In the genomic region with DNA sequence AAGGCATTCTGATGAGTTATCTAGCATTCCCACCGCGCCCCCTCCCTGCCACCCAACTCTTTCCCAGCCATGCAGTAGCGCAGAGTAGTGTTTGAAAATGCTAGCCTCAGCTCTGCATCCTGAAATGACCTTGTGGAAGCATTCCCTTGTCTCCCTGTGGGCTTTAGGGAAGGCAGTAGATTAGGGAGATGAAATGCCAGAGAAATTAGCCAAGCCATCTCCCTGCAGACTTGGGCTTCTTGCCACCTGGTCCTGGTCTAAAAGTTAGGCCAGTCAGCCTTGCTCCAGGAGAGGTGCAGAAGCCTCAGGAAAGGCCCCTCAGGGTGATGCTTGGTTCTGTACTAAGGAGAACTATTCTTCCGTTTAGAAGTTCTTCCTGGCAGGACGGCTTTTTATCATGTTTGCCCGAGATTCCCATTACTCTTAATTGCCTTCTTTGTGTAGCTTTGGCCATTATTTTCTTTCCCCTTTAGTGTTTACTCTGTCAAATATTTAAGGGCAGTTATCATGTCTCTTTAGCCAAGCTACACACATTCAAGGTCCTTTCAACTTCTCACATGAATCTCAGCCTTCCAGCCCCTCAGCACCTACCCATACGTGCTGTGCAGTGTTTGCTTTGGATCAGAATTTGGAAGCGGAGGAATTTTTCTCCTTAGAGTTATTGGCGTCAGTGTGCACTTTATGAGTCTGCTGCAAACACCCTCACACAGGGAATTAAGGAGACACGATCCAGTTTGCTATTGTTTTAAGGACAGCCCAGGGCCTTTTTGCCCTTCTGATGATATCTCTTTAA, we compare ENCODE assay signal across 24 cellular contexts.
DNase-seq lines count a peak whose midpoint lies in the region; ATAC-seq and TF ChIP-seq lines count a peak whose summit lies in the region.
"Had no signal": no experiment of that assay in that cellular context is flagged by ENCODE, and none has a peak within 500 bp of the region (broad histone marks: within the 10 kb centered on the region; RNA-seq: fewer than 3 reads in every experiment).

No MANE protein-coding gene starts in this region.

- H3K36me3 ChIP-seq in right atrium auricular region: no peaks in the 10 kb centered on the region
- H3K36me3 ChIP-seq: BLaER1, cardiac muscle cell had no signal

- intact Hi-C loops in Right ventricle myocardium superior (cut with DNase I): no loop called here

- TF ChIP-seq CTCF in right atrium auricular region (IDR thresholded peaks at IDR 0.05): no peak

- POLR2A ChIA-PET in naive thymus-derived CD8-positive, alpha-beta T cell (lab: Charles Lee): no interaction called here

- no peak overlapping the region for H3K4me3 ChIP-seq in right atrium auricular region
- H3K4me3 ChIP-seq: BLaER1, cardiac muscle cell had no signal

- peaks cover 0 to 5% (median 0%) of the 10 kb centered on the region in 9 donors for H3K9me3 Mint-ChIP-seq in naive thymus-derived CD8-positive, alpha-beta T cell
- H3K9me3 Mint-ChIP-seq: activated naive CD4-positive, alpha-beta T cell treated with anti-CD3 and anti-CD28 coated beads, Interleukin-2, amount 10 ng/mL, durations not matched to agents 7 days and 5 days; dendritic cell treated with granulocyte-macrophage colony-stimulating factor and Interleukin-4, amounts not matched to agents 40 ng/mL and 50 ng/mL, for 4 days had no signal

- H3K27me3 Mint-ChIP-seq in naive thymus-derived CD8-positive, alpha-beta T cell: peaks cover 0 to 14% (median 3%) of the 10 kb centered on the region in 5 donors
- H3K27me3 Mint-ChIP-seq: activated naive CD4-positive, alpha-beta T cell treated with anti-CD3 and anti-CD28 coated beads, Interleukin-2, amount 10 ng/mL, durations not matched to agents 7 days and 5 days; dendritic cell treated with granulocyte-macrophage colony-stimulating factor and Interleukin-4, amounts not matched to agents 40 ng/mL and 50 ng/mL, for 4 days had no signal

- H3K27ac Mint-ChIP-seq in naive thymus-derived CD8-positive, alpha-beta T cell: no peak overlapping the region
- H3K27ac Mint-ChIP-seq: activated naive CD4-positive, alpha-beta T cell treated with anti-CD3 and anti-CD28 coated beads, Interleukin-2, amount 10 ng/mL, durations not matched to agents 7 days and 5 days; activated T-cell treated with anti-CD3 and anti-CD28 coated beads, Interleukin-2, amount 50 U/mL, for 72 hours; dendritic cell treated with granulocyte-macrophage colony-stimulating factor and Interleukin-4, amounts not matched to agents 40 ng/mL and 50 ng/mL, for 4 days; natural killer cell had no signal

- no peaks in the 10 kb centered on the region for H3K9me3 ChIP-seq in right atrium auricular region
- H3K9me3 ChIP-seq: BLaER1 had no signal

- no peaks in the 10 kb centered on the region for H3K27me3 ChIP-seq in right atrium auricular region
- H3K27me3 ChIP-seq: BLaER1, cardiac muscle cell had no signal

- H3K36me3 Mint-ChIP-seq in naive thymus-derived CD8-positive, alpha-beta T cell: no peaks in the 10 kb centered on the region
- H3K36me3 Mint-ChIP-seq: activated naive CD4-positive, alpha-beta T cell treated with anti-CD3 and anti-CD28 coated beads, Interleukin-2, amount 10 ng/mL, durations not matched to agents 7 days and 5 days; natural killer cell had no signal

- H3K27ac ChIP-seq in right atrium auricular region: no peak overlapping the region
- H3K27ac ChIP-seq: BLaER1, cardiac muscle cell had no signal

- peaks cover 0 to 50% of the 10 kb centered on the region in 2 donors for H3K4me1 ChIP-seq in right atrium auricular region
- H3K4me1 ChIP-seq: BLaER1 had no signal

- peak; percentile 46 for ATAC-seq in Right ventricle myocardium superior (ENCODE audit: poor library complexity)
- no peak for ATAC-seq in naive thymus-derived CD8-positive, alpha-beta T cell
- ATAC-seq: activated T-cell treated with anti-CD3 and anti-CD28 coated beads, Interleukin-2, amount 50 U/mL, for 72 hours; natural killer cell had no signal

- H3K4me3 Mint-ChIP-seq in naive thymus-derived CD8-positive, alpha-beta T cell: no peak overlapping the region
- H3K4me3 Mint-ChIP-seq: activated naive CD4-positive, alpha-beta T cell treated with anti-CD3 and anti-CD28 coated beads, Interleukin-2, amount 10 ng/mL, durations not matched to agents 7 days and 5 days; activated T-cell treated with anti-CD3 and anti-CD28 coated beads, Interleukin-2, amount 50 U/mL, for 72 hours; dendritic cell treated with granulocyte-macrophage colony-stimulating factor and Interleukin-4, amounts not matched to agents 40 ng/mL and 50 ng/mL, for 4 days; natural killer cell had no signal

- H3K4me1 Mint-ChIP-seq in naive thymus-derived CD8-positive, alpha-beta T cell: no peaks in the 10 kb centered on the region
- H3K4me1 Mint-ChIP-seq: activated naive CD4-positive, alpha-beta T cell treated with anti-CD3 and anti-CD28 coated beads, Interleukin-2, amount 10 ng/mL, durations not matched to agents 7 days and 5 days; natural killer cell had no signal

- DNase-seq in Right ventricle myocardium superior (peak; percentile 48), right atrium auricular region (ENCODE audit: low spot score) (no peak), NCI-H69 (lab: John Stamatoyannopoulos, UW) (peak; percentile 82), left kidney (ENCODE audit: low read depth, low spot score) (peak; percentile 35), NCI-H345 (lab: John Stamatoyannopoulos, UW) (no peak), NCI-H2171 treated with DMSO at 0.1 percent for 48 hours (lab: John Stamatoyannopoulos, UW) (no peak)
- no peak for DNase-seq in activated CD4-positive, alpha-beta T cell treated with anti-CD3 and anti-CD28 coated beads for 4 hours
- no peak for DNase-seq in naive thymus-derived CD8-positive, alpha-beta T cell
- DNase-seq: ACHN; activated CD8-positive, alpha-beta memory T cell treated with anti-CD3 and anti-CD28 coated beads for 24 hours; activated naive CD4-positive, alpha-beta T cell treated with anti-CD3 and anti-CD28 coated beads, Interleukin-2, amount 10 ng/mL, durations not matched to agents 7 days and 5 days; activated T-cell treated with anti-CD3 and anti-CD28 coated beads, Interleukin-2, amount 50 U/mL, for 72 hours; amygdala; HCEC 1CT; head of caudate nucleus; KBM-7; MV-4-11; natural killer cell; NCI-H1930; NCI-H524; SW 1271 had no signal

Comparison
In these comparisons a context has a peak if more than half of its experiments do, and no peak if none do; other contexts are left out.
1. DNase-seq: peak in Right ventricle myocardium superior (single experiment), NCI-H69 (single experiment) and left kidney (single experiment); none in right atrium auricular region (single experiment), NCI-H345 (single experiment), activated CD4-positive, alpha-beta T cell treated with anti-CD3 and anti-CD28 coated beads for 4 hours (0 of 2), NCI-H2171 treated with DMSO at 0.1 percent for 48 hours (single experiment) and naive thymus-derived CD8-positive, alpha-beta T cell (0 of 10).